In genomic region chr21:45199201-45199600, GRCh38 we compare ENCODE assay signal across 27 cellular contexts.
"Had no signal": no experiment of that assay in that cellular context is flagged by ENCODE, and none has a peak within 500 bp of the region (broad histone marks: within the 10 kb centered on the region; RNA-seq: fewer than 3 reads in every experiment).

No MANE protein-coding gene starts in this region.

- H3K4me3 Mint-ChIP-seq: naive thymus-derived CD4-positive, alpha-beta T cell; nephron progenitor cell; neural progenitor cell; stimulated activated naive CD8-positive, alpha-beta T cell treated with anti-CD3 and anti-CD28 coated beads, Interleukin-15, Interleukin-2, amounts not matched to agents 100 ng/mL and 50 ng/mL, for 24 hours had no signal

- H3K9me3 Mint-ChIP-seq: naive thymus-derived CD4-positive, alpha-beta T cell; nephron progenitor cell; neural progenitor cell; stimulated activated naive CD8-positive, alpha-beta T cell treated with anti-CD3 and anti-CD28 coated beads, Interleukin-15, Interleukin-2, amounts not matched to agents 100 ng/mL and 50 ng/mL, for 24 hours had no signal

- H3K27ac Mint-ChIP-seq: nephron progenitor cell; neural progenitor cell; progenitor cell of endocrine pancreas; stimulated activated naive CD8-positive, alpha-beta T cell treated with anti-CD3 and anti-CD28 coated beads, Interleukin-15, Interleukin-2, amounts not matched to agents 100 ng/mL and 50 ng/mL, for 24 hours had no signal

- H3K27ac ChIP-seq: hepatocyte, left ventricle myocardium inferior, neural progenitor cell, neutrophil, ovary, right atrium auricular region, right lobe of liver, skin epidermis, suprapubic skin, thoracic aorta, upper lobe of right lung had no signal

- DNase-seq: islet precursor cell; left ventricle myocardium inferior; midbrain; mucosa of descending colon; naive thymus-derived CD4-positive, alpha-beta T cell; nephron progenitor cell; occipital lobe; ovary; right lobe of liver; stimulated activated CD4-positive, alpha-beta T cell treated with anti-CD3 and anti-CD28 coated beads, Interleukin-12 subunit alpha, Interleukin-12 subunit beta, amount 100 ng/mL, for 4 hours; stimulated activated CD4-positive, alpha-beta T cell treated with anti-CD3 and anti-CD28 coated beads, Interleukin-15, amount 100 ng/mL, for 24 hours; stimulated activated CD4-positive, alpha-beta T cell treated with anti-CD3 and anti-CD28 coated beads, Interleukin-2, amount 100 ng/mL, for 24 hours; stimulated activated CD4-positive, alpha-beta T cell treated with anti-CD3 and anti-CD28 coated beads, Interleukin-4, amount 100 ng/mL, for 1 hour; stimulated activated naive CD4-positive, alpha-beta T cell; tibial artery; trophoblast cell; upper lobe of right lung had no signal

- H3K36me3 ChIP-seq: neural progenitor cell, neutrophil, ovary, right lobe of liver had no signal

- H3K9me3 ChIP-seq: left ventricle myocardium inferior, mucosa of descending colon, neutrophil, ovary, right atrium auricular region, right lobe of liver, suprapubic skin, thoracic aorta, tibial artery, upper lobe of right lung had no signal

- H3K4me3 ChIP-seq: hepatocyte, left ventricle myocardium inferior, lung, mucosa of descending colon, neural progenitor cell, ovary, right atrium auricular region, right lobe of liver, skin epidermis, suprapubic skin, thoracic aorta, tibial artery, upper lobe of right lung had no signal

- H3K4me1 ChIP-seq: left ventricle myocardium inferior, neural progenitor cell, right atrium auricular region, right lobe of liver, suprapubic skin, upper lobe of right lung had no signal

- H3K4me1 Mint-ChIP-seq: neural progenitor cell had no signal

- H3K27me3 ChIP-seq: hepatocyte, neural progenitor cell, neutrophil, ovary, right atrium auricular region, right lobe of liver, suprapubic skin, tibial artery, upper lobe of right lung had no signal

- ATAC-seq: mucosa of descending colon; naive thymus-derived CD4-positive, alpha-beta T cell had no signal

- H3K27me3 Mint-ChIP-seq: naive thymus-derived CD4-positive, alpha-beta T cell; progenitor cell of endocrine pancreas; stimulated activated naive CD8-positive, alpha-beta T cell treated with anti-CD3 and anti-CD28 coated beads, Interleukin-15, Interleukin-2, amounts not matched to agents 100 ng/mL and 50 ng/mL, for 24 hours had no signal
